4 cellular contexts compared by ENCODE assay signal in the genomic region with DNA sequence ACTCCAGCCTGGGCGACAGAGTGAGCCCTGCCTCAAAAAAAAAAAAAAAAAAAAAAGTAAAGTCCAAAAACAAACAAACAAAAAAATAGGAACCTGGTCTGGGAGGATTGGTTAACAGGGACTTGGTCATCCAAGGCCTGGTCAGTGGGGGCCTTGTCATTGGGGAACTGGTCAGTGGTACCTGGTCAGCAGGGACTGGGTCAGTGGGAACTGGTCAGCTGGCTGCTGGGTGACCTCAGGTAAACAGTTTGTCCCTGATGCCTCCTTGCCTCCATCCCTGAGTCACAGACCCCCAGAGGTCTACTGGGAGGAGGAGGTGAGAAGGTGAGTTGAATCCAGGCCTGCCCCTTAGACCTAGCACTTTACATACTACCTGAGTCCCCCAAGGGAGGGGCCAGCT.
"Had no signal": no experiment of that assay in that cellular context is flagged by ENCODE, and none has a peak within 500 bp of the region (broad histone marks: within the 10 kb centered on the region; RNA-seq: fewer than 3 reads in every experiment).

No MANE protein-coding gene starts in this region.

- H3K4me3 ChIP-seq: GM23338 had no signal

- H2AFZ ChIP-seq: GM23338 had no signal

- H3K4me3 Mint-ChIP-seq: GM23338, H9 had no signal

- H3K27ac Mint-ChIP-seq: GM23338, H9 had no signal

- H3K4me2 ChIP-seq: GM23338 had no signal

- DNase-seq: H9, HCEC 1CT, IMR-90 had no signal

- ATAC-seq: GM23338 had no signal

- H3K4me1 Mint-ChIP-seq: GM23338, H9 had no signal
